8 cellular contexts compared by ENCODE assay signal in the genomic region with DNA sequence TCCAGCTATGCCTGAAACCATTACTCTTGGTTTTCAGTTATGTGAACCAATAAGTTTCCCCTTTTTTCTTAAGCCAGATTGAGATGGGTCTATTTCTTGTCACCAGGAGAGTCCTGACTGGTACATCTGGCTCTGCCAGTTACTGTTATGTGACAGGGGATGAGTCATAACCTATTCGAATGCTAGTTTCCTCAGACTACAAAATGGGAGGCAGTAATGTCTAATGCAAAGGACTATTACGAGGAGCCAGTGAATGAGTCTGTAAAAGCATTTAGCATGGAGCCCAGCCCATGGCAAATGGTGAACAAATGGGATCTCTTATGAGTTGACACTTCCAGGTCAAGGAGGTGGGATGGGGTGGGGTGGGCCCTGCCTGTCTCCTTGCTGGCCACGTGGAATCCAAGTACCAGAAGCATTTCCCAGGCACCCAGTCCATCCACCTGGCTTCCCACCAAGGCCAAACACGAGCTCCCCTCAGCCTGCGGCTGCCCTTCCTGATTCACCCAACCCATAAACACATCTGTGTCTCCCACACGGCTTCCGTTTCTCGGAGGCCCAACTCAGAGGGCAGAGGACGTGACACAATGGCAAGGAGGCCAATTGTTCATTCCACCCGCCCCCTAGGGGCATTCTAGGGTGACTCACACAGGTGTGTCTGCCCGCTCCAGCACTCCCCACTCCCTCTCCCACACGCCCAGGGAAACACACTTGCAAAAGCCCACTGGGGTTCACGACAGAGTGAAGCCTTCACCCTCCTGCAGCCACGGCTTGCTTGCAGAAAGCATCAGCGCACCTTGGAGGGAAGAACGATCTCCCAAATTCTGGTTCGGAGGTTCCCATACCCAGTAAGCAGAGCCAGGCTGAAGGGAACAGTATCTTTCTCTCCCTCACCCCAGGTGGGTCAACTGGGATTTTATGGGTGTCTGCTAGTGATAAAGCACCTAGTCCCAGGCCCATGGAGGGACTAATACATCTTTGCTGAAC.
DNase-seq lines count a peak whose midpoint lies in the region; ATAC-seq and TF ChIP-seq lines count a peak whose summit lies in the region.

No MANE protein-coding gene starts in this region.

- no peak overlapping the region for H3K4me3 ChIP-seq in effector memory CD4-positive, alpha-beta T cell (ENCODE audit: insufficient read depth, low read depth, low read length, poor library complexity, severe bottlenecking)
- no peak overlapping the region for H3K4me3 ChIP-seq in dorsolateral prefrontal cortex

- H3K27me3 ChIP-seq in effector memory CD4-positive, alpha-beta T cell (replicated peaks; ENCODE audit: control insufficient read depth, insufficient read depth, low read length, poor library complexity, severe bottlenecking) = no peaks in the 10 kb centered on the region
- no peaks in the 10 kb centered on the region for H3K27me3 ChIP-seq in dorsolateral prefrontal cortex

- peaks cover 25% of the 10 kb centered on the region for H3K4me1 ChIP-seq in effector memory CD4-positive, alpha-beta T cell (ENCODE audit: control insufficient read depth, insufficient read depth, low read length, poor library complexity, severe bottlenecking)

- H3K9me3 ChIP-seq in effector memory CD4-positive, alpha-beta T cell (ENCODE audit: control insufficient read depth, low read length) = no peaks in the 10 kb centered on the region

- peak; percentile 47 for ATAC-seq in HG03095 (IDR thresholded peaks at IDR 0.05; ENCODE audit: unreplicated experiment)
- ATAC-seq in GM21717 (IDR thresholded peaks at IDR 0.05; ENCODE audit: unreplicated experiment) = no peak
- no peak for ATAC-seq in HG02623 (IDR thresholded peaks at IDR 0.05; ENCODE audit: unreplicated experiment)

- DNase-seq in UCSD-AML1 (lab: John Stamatoyannopoulos, UW; ENCODE audit: unreplicated experiment) = peak; percentile 65
- DNase-seq in effector memory CD4-positive, alpha-beta T cell = peak; percentile 28 to 49 (median 33)
- peak; percentile 27 for DNase-seq in stimulated activated CD8-positive, alpha-beta memory T cell treated with anti-CD3 and anti-CD28 coated beads, Interleukin-12 subunit alpha, Interleukin-12 subunit beta, amount 100 ng/mL, for 1 hour (ENCODE audit: low read depth)
- DNase-seq in DMS79 treated with DMSO at 0.1 percent for 48 hours (lab: John Stamatoyannopoulos, UW) = no peak
- DNase-seq in dorsolateral prefrontal cortex = no peak

- TF ChIP-seq CTCF in dorsolateral prefrontal cortex (IDR thresholded peaks at IDR 0.05 in 54 of 56, conservative IDR thresholded peaks at IDR 0.05 in 2 of 56; ENCODE audit: low read depth in 1 of 56, partially characterized antibody in 56 of 56) = no peak

- intact Hi-C loops in dorsolateral prefrontal cortex (cut with DNase I) = no loop called here

- no peaks in the 10 kb centered on the region for H3K36me3 ChIP-seq in effector memory CD4-positive, alpha-beta T cell (ENCODE audit: control insufficient read depth, insufficient read depth, low read length)

- H3K27ac ChIP-seq in effector memory CD4-positive, alpha-beta T cell (ENCODE audit: insufficient read depth, low read length, poor library complexity, severe bottlenecking) = no peak overlapping the region
- H3K27ac ChIP-seq in dorsolateral prefrontal cortex = no peak overlapping the region

Comparison
In these comparisons a context has a peak if more than half of its experiments do, and no peak if none do; other contexts are left out.
1. DNase-seq: peak in UCSD-AML1 (single experiment), effector memory CD4-positive, alpha-beta T cell (3 of 3) and stimulated activated CD8-positive, alpha-beta memory T cell treated with anti-CD3 and anti-CD28 coated beads, Interleukin-12 subunit alpha, Interleukin-12 subunit beta, amount 100 ng/mL, for 1 hour (single experiment); none in DMS79 treated with DMSO at 0.1 percent for 48 hours (single experiment) and dorsolateral prefrontal cortex (0 of 10).